Comparison of ENCODE assay signal across 9 cellular contexts in the genomic region with DNA sequence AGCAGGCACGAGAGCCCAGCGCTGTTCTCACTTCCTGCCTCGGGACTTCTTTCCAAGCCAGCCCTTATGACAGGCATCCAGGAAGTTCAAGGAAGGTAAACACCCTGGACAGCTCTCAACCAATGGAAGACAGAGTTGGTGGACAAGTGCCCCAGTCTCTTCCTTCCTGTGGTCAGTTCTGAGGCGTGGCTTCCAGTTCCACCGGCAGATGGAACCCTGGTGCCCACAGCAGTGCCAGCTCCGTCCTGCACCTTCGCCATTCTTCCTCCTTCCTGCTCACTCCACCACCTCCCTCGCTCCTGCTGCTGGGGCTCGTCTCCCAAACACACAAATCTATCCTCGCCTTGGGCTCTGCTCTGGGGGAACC.
DNase-seq lines count a peak whose midpoint lies in the region; ATAC-seq and TF ChIP-seq lines count a peak whose summit lies in the region.
"Had no signal": no experiment of that assay in that cellular context is flagged by ENCODE, and none has a peak within 500 bp of the region (broad histone marks: within the 10 kb centered on the region; RNA-seq: fewer than 3 reads in every experiment).

No MANE protein-coding gene starts in this region.

- peak overlapping the region; percentile 45 to 66 (median 63) for H3K27ac ChIP-seq in transverse colon

- no peaks in the 10 kb centered on the region for H3K36me3 ChIP-seq in transverse colon

- H3K9me3 ChIP-seq in transverse colon = no peaks in the 10 kb centered on the region

- DNase-seq in activated CD4-positive, CD25-positive, alpha-beta regulatory T cell treated with anti-CD3 and anti-CD28 coated beads, Interleukin-2, amount 50 U/mL, for 72 hours = peak; percentile 17
- DNase-seq in activated CD4-positive, CD25-positive, alpha-beta regulatory T cell (lab: John Stamatoyannopoulos, UW) = no peak
- peak; percentile 73 to 80 for DNase-seq in SHP77 (lab: John Stamatoyannopoulos, UW)
- peak; percentile 69 for DNase-seq in iPS-NIHi11 (ENCODE audit: low spot score)
- peak; percentile 74 for DNase-seq in transverse colon
- DNase-seq in activated CD4-positive, alpha-beta T cell treated with anti-CD3 and anti-CD28 coated beads for 48 hours = no peak
- DNase-seq: AML-193 had no signal

- TF ChIP-seq EP300 in transverse colon (IDR thresholded peaks at IDR 0.05; ENCODE audit: low read depth) = no peak

- in situ Hi-C loops in transverse colon (cut with MboI; ENCODE audit: low pct_ligation_motif_present in 1 of 4, low pct_unique_long_range_greater_than_20kb in 1 of 4, low sequenced_read_pairs in 3 of 4) = no loop called here

- peak in 4 of 5 experiments; percentile 8 to 44 (median 20) for TF ChIP-seq CTCF in transverse colon (IDR thresholded peaks at IDR 0.05)

- peak overlapping the region in 1 of 4 donors; percentile 17 for H3K4me3 ChIP-seq in transverse colon

- no peak for ATAC-seq in GM18909 (IDR thresholded peaks at IDR 0.05; ENCODE audit: poor library complexity, unreplicated experiment)
- no peak for ATAC-seq in GM18873 (IDR thresholded peaks at IDR 0.05; ENCODE audit: low FRiP score, unreplicated experiment)

- 19 to 38% methylated on average over 4 to 10 of the region's 10 CpGs for WGBS in transverse colon (ENCODE audit: low coverage in 1 of 2), 2 donors

- intact Hi-C loops in transverse colon (cut with DNase I; ENCODE audit: low total_unique reads) = no loop called here

- H3K4me1 ChIP-seq in transverse colon = peaks cover 0 to 28% (median 17%) of the 10 kb centered on the region in 4 donors

- peak; percentile 63 for TF ChIP-seq POLR2A in transverse colon (IDR thresholded peaks at IDR 0.05)

- no peaks in the 10 kb centered on the region for H3K27me3 ChIP-seq in transverse colon

Comparison
In these comparisons a context has a peak if more than half of its experiments do, and no peak if none do; other contexts are left out.
1. DNase-seq: peak in activated CD4-positive, CD25-positive, alpha-beta regulatory T cell treated with anti-CD3 and anti-CD28 coated beads, Interleukin-2, amount 50 U/mL, for 72 hours (single experiment), SHP77 (2 of 2), iPS-NIHi11 (single experiment) and transverse colon (single experiment); none in activated CD4-positive, CD25-positive, alpha-beta regulatory T cell (0 of 4) and activated CD4-positive, alpha-beta T cell treated with anti-CD3 and anti-CD28 coated beads for 48 hours (single experiment).